ENCODE assay signal across 12 cellular contexts in the genomic region with DNA sequence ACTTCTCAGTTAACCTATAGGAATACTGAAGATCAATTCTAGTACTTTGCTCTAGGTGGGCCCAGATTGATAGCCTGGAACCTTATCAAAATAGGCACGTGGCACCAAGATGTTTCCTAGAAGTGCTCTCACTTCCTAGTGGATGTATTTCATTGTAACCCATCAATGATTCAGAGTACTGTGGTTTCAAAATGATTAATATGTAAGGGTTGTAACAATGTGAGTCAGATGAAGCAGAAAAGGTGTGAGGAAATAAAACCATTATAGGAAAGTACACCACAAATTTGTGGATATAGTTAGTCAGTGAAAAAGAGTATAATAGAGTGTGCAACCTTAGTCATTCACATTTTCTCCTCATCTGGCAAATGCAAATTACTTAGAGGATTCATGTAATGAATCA.
A peak's percentile ranks its signal among the peaks of the same experiment; 100 is the strongest.
DNase-seq lines count a peak whose midpoint lies in the region; TF ChIP-seq lines count a peak whose summit lies in the region.
"Had no signal": no experiment of that assay in that cellular context is flagged by ENCODE, and none has a peak within 500 bp of the region (broad histone marks: within the 10 kb centered on the region; RNA-seq: fewer than 3 reads in every experiment).

No MANE protein-coding gene starts in this region.

- H3K9me3 Mint-ChIP-seq in progenitor cell of endocrine pancreas (ENCODE audit: low read depth), result peaks cover 20% of the 10 kb centered on the region

- peak overlapping the region; percentile 3 to 28 for H3K27ac ChIP-seq in coronary artery
- H3K27ac ChIP-seq: Peyer's patch had no signal

- no peaks in the 10 kb centered on the region for H3K36me3 Mint-ChIP-seq in progenitor cell of endocrine pancreas (ENCODE audit: insufficient read depth)
- H3K36me3 Mint-ChIP-seq: IgD-negative memory B cell had no signal

- TF ChIP-seq CTCF in coronary artery (IDR thresholded peaks at IDR 0.05) (no peak), progenitor cell of endocrine pancreas (IDR thresholded peaks at IDR 0.05; ENCODE audit: unreplicated experiment) (no peak)

- H3K4me3 Mint-ChIP-seq in progenitor cell of endocrine pancreas (ENCODE audit: low read depth), result no peak overlapping the region
- H3K4me3 Mint-ChIP-seq: IgD-negative memory B cell had no signal

- H3K4me1 Mint-ChIP-seq in progenitor cell of endocrine pancreas (ENCODE audit: low read depth), result no peaks in the 10 kb centered on the region
- H3K4me1 Mint-ChIP-seq: IgD-negative memory B cell had no signal

- H3K27me3 Mint-ChIP-seq in progenitor cell of endocrine pancreas, result peaks cover 51% of the 10 kb centered on the region
- H3K27me3 Mint-ChIP-seq: IgD-negative memory B cell had no signal

- no peak overlapping the region for H3K4me3 ChIP-seq in coronary artery
- H3K4me3 ChIP-seq: Peyer's patch had no signal

- H3K27ac Mint-ChIP-seq in progenitor cell of endocrine pancreas, result no peak overlapping the region
- H3K27ac Mint-ChIP-seq: IgD-negative memory B cell had no signal

- DNase-seq in NOMO-1 treated with DMSO at 0.1 percent for 48 hours (lab: John Stamatoyannopoulos, UW; ENCODE audit: unreplicated experiment) (peak; percentile 18), NOMO-1 treated with dmso at 0.1 percent for 144 hours (lab: John Stamatoyannopoulos, UW; ENCODE audit: unreplicated experiment) (no peak), M059J (ENCODE audit: low read depth) (peak; percentile 85), coronary artery (ENCODE audit: low spot score) (no peak), pulmonary artery endothelial cell (ENCODE audit: low read depth, low spot score) (peak; percentile 33), GF-D8 (lab: John Stamatoyannopoulos, UW) (no peak), NCI-H146 (lab: John Stamatoyannopoulos, UW) (no peak), progenitor cell of endocrine pancreas (ENCODE audit: low spot score, unreplicated experiment) (no peak)
- DNase-seq: activated effector memory CD4-positive, alpha-beta T cell treated with Interleukin-2 at 50 U/mL for 16 hours; DMS79 treated with DMSO at 0.1 percent for 48 hours; Peyer's patch had no signal

Comparison
In these comparisons a context has a peak if more than half of its experiments do, and no peak if none do; other contexts are left out.
1. DNase-seq: peak in NOMO-1 treated with DMSO at 0.1 percent for 48 hours (single experiment), M059J (single experiment) and pulmonary artery endothelial cell (single experiment); none in NOMO-1 treated with dmso at 0.1 percent for 144 hours (single experiment), coronary artery (single experiment), GF-D8 (single experiment), NCI-H146 (single experiment) and progenitor cell of endocrine pancreas (single experiment).